ENCODE assay signal across 8 cellular contexts in genomic region chr7:107579881-107580715, GRCh38. TPM values are rescaled to one million over a fixed set of nuclear protein-coding genes. Genes with fewer than 3 reads are reported as not detected.
A peak's percentile ranks its signal among the peaks of the same experiment; 100 is the strongest.
DNase-seq lines count a peak whose midpoint lies in the region; ATAC-seq and TF ChIP-seq lines count a peak whose summit lies in the region.

Gene BCAP29, plus strand, starts transcription at chr7:107580246. Its CDS starts 527 bp downstream, at chr7:107580773.

- in situ Hi-C loops in HAP-1 (cut with MboI; ENCODE audit: low sequenced_read_pairs): no loop called here

- no peaks in the 10 kb centered on the region for H4K20me1 ChIP-seq in MM.1S (ENCODE audit: insufficient read depth, low read length)

- H3K4me3 ChIP-seq in GM12864 (ENCODE audit: low read depth, low read length) (peak within 1 kb of the TSS; percentile 97), HAP-1 (peak within 1 kb of the TSS; percentile 67), MM.1S (ENCODE audit: low read length) (peak within 1 kb of the TSS; percentile 86), adipocyte (ENCODE audit: low read length) (peak within 1 kb of the TSS; percentile 93), upper lobe of right lung (peak within 1 kb of the TSS; percentile 86)

- peaks cover 7% of the 10 kb centered on the region for H3F3A ChIP-seq in MM.1S (ENCODE audit: insufficient read depth, low read length)

- H3K9ac ChIP-seq in MM.1S (ENCODE audit: low read length) (peak within 1 kb of the TSS; percentile 62), adipocyte (ENCODE audit: low read length) (peak within 1 kb of the TSS; percentile 94)

- H3K9me2 ChIP-seq in MM.1S (replicated peaks; ENCODE audit: insufficient read depth, low read length): no peaks in the 10 kb centered on the region

- peak within 1 kb of the TSS; percentile 14; the same call in 1 of the 2 replicates for H3K27ac ChIP-seq in MM.1S (ENCODE audit: low read length)
- peak within 1 kb of the TSS; percentile 92 for H3K27ac ChIP-seq in upper lobe of right lung

- intact Hi-C loops in cardiac septum (cut with DNase I): loop anchor here (1.0 to 2.0 kb wide), 4 partner anchors 15 to 412 kb away; no protein-coding TSS in a partner anchor
- intact Hi-C loops in upper lobe of right lung (cut with DNase I): no loop called here

- peaks cover 6% of the 10 kb centered on the region; the same call in 1 of the 2 replicates for H3K79me2 ChIP-seq in MM.1S (ENCODE audit: low read length)

- ATAC-seq in upper lobe of right lung: peak; percentile 99

- H3K36me3 ChIP-seq in HAP-1 (replicated peaks): peaks cover 9% of the 10 kb centered on the region; the same call in 1 of the 2 replicates
- no peaks in the 10 kb centered on the region for H3K36me3 ChIP-seq in MM.1S (replicated peaks; ENCODE audit: insufficient read depth, low read length)
- H3K36me3 ChIP-seq in adipocyte (ENCODE audit: control insufficient read depth, insufficient read depth, low read length, severe bottlenecking): peaks cover 12% of the 10 kb centered on the region
- H3K36me3 ChIP-seq in upper lobe of right lung: peaks cover 15% of the 10 kb centered on the region

- no peaks in the 10 kb centered on the region for H3K27me3 ChIP-seq in HAP-1 (ENCODE audit: low read depth)
- H3K27me3 ChIP-seq in MM.1S (replicated peaks; ENCODE audit: insufficient read depth, low read length): no peaks in the 10 kb centered on the region
- H3K27me3 ChIP-seq in adipocyte (replicated peaks; ENCODE audit: control insufficient read depth, insufficient read depth, low read length): no peaks in the 10 kb centered on the region
- no peaks in the 10 kb centered on the region for H3K27me3 ChIP-seq in upper lobe of right lung

- H3K4me1 ChIP-seq in HAP-1 (0 out of 2 replicates have a peak, but pooled peaks cover 4% of the 10 kb centered on the region), MM.1S (ENCODE audit: low read length) (no peaks in the 10 kb centered on the region), adipocyte (ENCODE audit: control insufficient read depth, insufficient read depth, low read length) (peaks cover 22% of the 10 kb centered on the region), upper lobe of right lung (peaks cover 18% of the 10 kb centered on the region)

- H3K4me2 ChIP-seq in MM.1S (ENCODE audit: low read depth, low read length): peak within 1 kb of the TSS; percentile 95

- TF ChIP-seq CTCF in GM12864 (IDR thresholded peaks at IDR 0.05; ENCODE audit: low read depth, low read length, missing control alignments): no peak
- TF ChIP-seq CTCF in MM.1S (IDR thresholded peaks at IDR 0.05; ENCODE audit: low read length): peak; percentile 31
- peak; percentile 32 for TF ChIP-seq CTCF in upper lobe of right lung (IDR thresholded peaks at IDR 0.05)

- no peak for DNase-seq in GM12864 (ENCODE audit: low read depth)
- DNase-seq in HAP-1 (ENCODE audit: low spot score in 2 of 2): peak; percentile 77 to 85
- DNase-seq in MM.1S: peak; percentile 84
- DNase-seq in SW480 (ENCODE audit: low spot score): peak; percentile 95
- DNase-seq in adipocyte (ENCODE audit: low read depth): peak; percentile 88
- DNase-seq in cardiac septum (ENCODE audit: low spot score): peak; percentile 92
- peak; percentile 57 for DNase-seq in pons (ENCODE audit: low spot score)
- DNase-seq in upper lobe of right lung: peak; percentile 90

- no peaks in the 10 kb centered on the region for H3K9me3 ChIP-seq in HAP-1
- H3K9me3 ChIP-seq in MM.1S (replicated peaks; ENCODE audit: insufficient read depth, low read length): no peaks in the 10 kb centered on the region
- no peaks in the 10 kb centered on the region for H3K9me3 ChIP-seq in adipocyte (ENCODE audit: control insufficient read depth, low read length)
- no peaks in the 10 kb centered on the region for H3K9me3 ChIP-seq in upper lobe of right lung

- peak within 1 kb of the TSS; percentile 90 for H2AFZ ChIP-seq in MM.1S (ENCODE audit: low read length)

RNA-seq across cellular contexts. Expression of gene BCAP29, which starts in this region (rescaled TPM):
- 109 TPM for total RNA-seq in cardiac septum
- 78.4 TPM for total RNA-seq in upper lobe of right lung
